In genomic region chr12:116551952-116552749, GRCh38 we compare ENCODE assay signal across 1 cellular context.
TF ChIP-seq lines count a peak whose summit lies in the region.

No MANE protein-coding gene starts in this region.

TF ChIP-seq in HCT116, 20 proteins besides CTCF, POLR2A, EP300 and RAD21 (continued from another document):
- TF ChIP-seq ATF3 (IDR thresholded peaks at IDR 0.05): no peak; the same call in 1 of the 2 replicates
- no peak for TF ChIP-seq ZNF274 (IDR thresholded peaks at IDR 0.05; ENCODE audit: low read depth, low read length)
- TF ChIP-seq ELF1 (IDR thresholded peaks at IDR 0.05; ENCODE audit: borderline replicate concordance, low read depth): no peak
- no peak; the same call in 1 of the 2 replicates for TF ChIP-seq MAX (IDR thresholded peaks at IDR 0.05)
TF ChIP-seq in HCT116: peak in this region for 6.
